ENCODE assay signal across 31 cellular contexts in the genomic region with DNA sequence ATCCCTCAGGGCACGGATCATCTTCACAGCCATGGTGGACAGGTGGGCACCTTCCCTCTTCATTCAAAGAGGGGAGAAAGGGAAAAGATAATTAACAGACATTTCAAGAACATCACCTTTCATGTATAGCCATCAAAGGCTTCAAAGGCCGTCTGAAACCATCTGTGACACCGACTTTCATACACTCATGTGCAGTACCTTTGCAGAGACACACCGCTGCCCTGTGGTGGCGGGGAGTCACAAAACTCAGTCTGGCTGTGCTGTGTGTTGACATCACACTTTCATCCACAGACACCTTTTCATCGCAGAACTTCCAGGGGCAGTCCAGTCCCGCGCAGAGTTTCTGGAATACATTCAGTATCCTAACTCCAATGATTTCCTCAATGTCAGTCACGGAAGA. TPM values are rescaled to one million over a fixed set of nuclear protein-coding genes. Genes with fewer than 3 reads are reported as not detected.
"Had no signal": no experiment of that assay in that cellular context is flagged by ENCODE, and none has a peak within 500 bp of the region (broad histone marks: within the 10 kb centered on the region; RNA-seq: fewer than 3 reads in every experiment).

No MANE protein-coding gene starts in this region.

- H3K27me3 ChIP-seq: neural progenitor cell, ovary, spleen, stomach, thyroid gland, tibial nerve, upper lobe of left lung, vagina had no signal

- H3K79me2 ChIP-seq: parathyroid adenoma had no signal

- H3K9me3 ChIP-seq: ovary, psoas muscle, spleen, stomach, thoracic aorta, thyroid gland, tibial nerve, upper lobe of left lung, vagina had no signal

- H3K4me3 ChIP-seq: neural progenitor cell, ovary, psoas muscle, skin epidermis, smooth muscle cell, spleen, stomach, thoracic aorta, thyroid gland, tibial nerve, upper lobe of left lung, vagina had no signal

- FAIRE-seq: urothelium cell line had no signal

- H3K4me1 ChIP-seq: parathyroid adenoma, psoas muscle, spleen, stomach, thyroid gland, tibial nerve, upper lobe of left lung, vagina had no signal

- H3K36me3 ChIP-seq: ovary, spleen had no signal

- H2AFZ ChIP-seq: neural progenitor cell, parathyroid adenoma had no signal

- H3K9ac ChIP-seq: neural progenitor cell, parathyroid adenoma had no signal

- ATAC-seq: natural killer cell; psoas muscle; right cardiac atrium; sciatic nerve; stimulated activated naive B cell treated with anti-CD40 and anti-IgM and Interleukin-4, amounts not matched to agents 10 μg/mL and 1 μg/mL and 100 μg/mL, for 72 hours had no signal

- H3K4me2 ChIP-seq: neural progenitor cell, smooth muscle cell had no signal

- H3K27ac ChIP-seq: neural progenitor cell, ovary, parathyroid adenoma, psoas muscle, skin epidermis, spleen, stomach, thoracic aorta, thyroid gland, tibial nerve, upper lobe of left lung, vagina had no signal

- DNase-seq: natural killer cell; occipital lobe; ovary; posterior cingulate gyrus; psoas muscle; spleen; stimulated activated CD4-positive, alpha-beta T cell treated with anti-CD3 and anti-CD28 coated beads, Interleukin-12 subunit alpha, Interleukin-12 subunit beta, amount 100 ng/mL, for 4 hours; stimulated activated CD4-positive, alpha-beta T cell treated with anti-CD3 and anti-CD28 coated beads, Interleukin-1b, Interleukin-23, amount 100 ng/mL, for 48 hours; stimulated activated CD4-positive, alpha-beta T cell treated with anti-CD3 and anti-CD28 coated beads, Interleukin-4, amount 100 ng/mL, for 1 hour; stimulated activated CD4-positive, alpha-beta T cell treated with anti-CD3 and anti-CD28 coated beads, Interleukin-4, amount 100 ng/mL, for 4 hours; stimulated activated CD8-positive, alpha-beta memory T cell treated with anti-CD3 and anti-CD28 coated beads, Interleukin-4, amount 100 ng/mL, for 48 hours; stimulated activated naive B cell treated with anti-CD40 and anti-IgM and Interleukin-4, amounts not matched to agents 10 μg/mL and 1 μg/mL and 100 μg/mL, for 72 hours; stimulated activated naive CD4-positive, alpha-beta T cell treated with Interleukin-2 at 50 U/mL for 16 hours; stomach; thyroid gland; trophoblast cell; upper lobe of left lung had no signal

RNA-seq across cellular contexts. Expression of gene MTNR1A, which starts 47.6 kb away (rescaled TPM):
- total RNA-seq: natural killer cell, osteoblast, ovary, psoas muscle, right cardiac atrium, sciatic nerve, smooth muscle cell, spleen, subcutaneous adipose tissue, thoracic aorta, thyroid gland, tibial nerve, upper lobe of left lung, ureter, vagina had no signal
- polyA plus RNA-seq: neural cell, ovary, psoas muscle, right cardiac atrium, smooth muscle cell, spleen, stomach had no signal
